Comparison of ENCODE assay signal across 8 cellular contexts in genomic region chr13:49443327-49443688, GRCh38. TPM values are rescaled to one million over a fixed set of nuclear protein-coding genes. Genes with fewer than 3 reads are reported as not detected.
DNase-seq lines count a peak whose midpoint lies in the region; ATAC-seq and TF ChIP-seq lines count a peak whose summit lies in the region.

No MANE protein-coding gene starts in this region.

- peaks cover 8% of the 10 kb centered on the region for H3K27me3 Mint-ChIP-seq in activated CD8-positive, alpha-beta T cell treated with anti-CD3 and anti-CD28 coated beads, Interleukin-2, amount 10 ng/mL, durations not matched to agents 7 days and 5 days (ENCODE audit: low read depth)
- H3K27me3 Mint-ChIP-seq in progenitor cell of endocrine pancreas, result no peaks in the 10 kb centered on the region

- peak overlapping the region; percentile 83 for H3K4me3 ChIP-seq in left ventricle myocardium inferior

- peak overlapping the region; percentile 66 for H3K27ac ChIP-seq in KOPT-K1 (ENCODE audit: low read depth, low read length, poor library complexity, severe bottlenecking)
- H3K27ac ChIP-seq in left ventricle myocardium inferior (replicated peaks), result peak overlapping the region; percentile 96

- H3K4me3 Mint-ChIP-seq in activated CD8-positive, alpha-beta T cell treated with anti-CD3 and anti-CD28 coated beads, Interleukin-2, amount 10 ng/mL, durations not matched to agents 7 days and 5 days, result peak overlapping the region; percentile 96
- H3K4me3 Mint-ChIP-seq in progenitor cell of endocrine pancreas (ENCODE audit: low read depth), result peak overlapping the region; percentile 89

- H3K27ac Mint-ChIP-seq in activated CD8-positive, alpha-beta T cell treated with anti-CD3 and anti-CD28 coated beads, Interleukin-2, amount 10 ng/mL, durations not matched to agents 7 days and 5 days, result peak overlapping the region; percentile 99
- H3K27ac Mint-ChIP-seq in progenitor cell of endocrine pancreas, result peak overlapping the region; percentile 99

- intact Hi-C loops in left ventricle myocardium inferior (cut with micrococcal nuclease), result no loop called here

- peaks cover 50% of the 10 kb centered on the region for H3K4me1 ChIP-seq in left ventricle myocardium inferior

- no peaks in the 10 kb centered on the region for H3K9me3 ChIP-seq in KOPT-K1 (ENCODE audit: insufficient read depth, low read length, poor library complexity, severe bottlenecking)
- no peaks in the 10 kb centered on the region for H3K9me3 ChIP-seq in left ventricle myocardium inferior (replicated peaks)

- no peaks in the 10 kb centered on the region for H3K27me3 ChIP-seq in left ventricle myocardium inferior (ENCODE audit: low read depth)

- no peaks in the 10 kb centered on the region for H3K9me3 Mint-ChIP-seq in activated CD8-positive, alpha-beta T cell treated with anti-CD3 and anti-CD28 coated beads, Interleukin-2, amount 10 ng/mL, durations not matched to agents 7 days and 5 days (ENCODE audit: insufficient read depth)
- H3K9me3 Mint-ChIP-seq in progenitor cell of endocrine pancreas (ENCODE audit: low read depth), result no peaks in the 10 kb centered on the region

- no peak for TF ChIP-seq CTCF in left ventricle myocardium inferior (IDR thresholded peaks at IDR 0.05; ENCODE audit: borderline replicate concordance)
- no peak for TF ChIP-seq CTCF in progenitor cell of endocrine pancreas (IDR thresholded peaks at IDR 0.05; ENCODE audit: unreplicated experiment)

- POLR2A ChIA-PET in activated CD8-positive, alpha-beta T cell treated with anti-CD3 and anti-CD28 coated beads, Interleukin-2, amount 10 ng/mL, durations not matched to agents 7 days and 5 days (lab: Charles Lee), result interaction anchor here (0.7 to 4.8 kb wide), 18 partner anchors 9 to 486 kb away, joined by 3 to 93 read pairs (median 3); partner anchors contain the start of genes CDADC1, PHF11 and RCBTB1

- H3K36me3 ChIP-seq in KOPT-K1 (ENCODE audit: insufficient read depth, low read length) (no peaks in the 10 kb centered on the region), left ventricle myocardium inferior (no peaks in the 10 kb centered on the region)

- H3K36me3 Mint-ChIP-seq in activated CD8-positive, alpha-beta T cell treated with anti-CD3 and anti-CD28 coated beads, Interleukin-2, amount 10 ng/mL, durations not matched to agents 7 days and 5 days (ENCODE audit: low read depth), result peaks cover 14% of the 10 kb centered on the region
- no peaks in the 10 kb centered on the region for H3K36me3 Mint-ChIP-seq in progenitor cell of endocrine pancreas (ENCODE audit: insufficient read depth)

- peak; percentile 5 for ATAC-seq in activated CD8-positive, alpha-beta T cell treated with anti-CD3 and anti-CD28 coated beads, Interleukin-2, amount 10 ng/mL, durations not matched to agents 7 days and 5 days
- no peak for ATAC-seq in HG03045 (IDR thresholded peaks at IDR 0.05; ENCODE audit: unreplicated experiment)
- no peak for ATAC-seq in GM21786 (IDR thresholded peaks at IDR 0.05; ENCODE audit: unreplicated experiment)

- CTCF ChIA-PET in activated CD8-positive, alpha-beta T cell treated with anti-CD3 and anti-CD28 coated beads, Interleukin-2, amount 10 ng/mL, durations not matched to agents 7 days and 5 days (lab: Charles Lee), result interaction anchor here (0.8 to 2.4 kb wide), 8 partner anchors 11 to 350 kb away, joined by 3 to 10 read pairs (median 3); partner anchors contain the start of gene KPNA3

- peak; percentile 19 for DNase-seq in Daoy (ENCODE audit: low read depth)
- DNase-seq in activated CD8-positive, alpha-beta T cell treated with anti-CD3 and anti-CD28 coated beads, Interleukin-2, amount 10 ng/mL, durations not matched to agents 7 days and 5 days, result no peak
- DNase-seq in left ventricle myocardium inferior, result no peak
- DNase-seq in progenitor cell of endocrine pancreas (ENCODE audit: low spot score, unreplicated experiment), result no peak
- DNase-seq in NCI-H82 treated with DMSO at 0.1 percent for 48 hours (lab: John Stamatoyannopoulos, UW; ENCODE audit: unreplicated experiment), result no peak

- peaks cover 46% of the 10 kb centered on the region for H3K4me1 Mint-ChIP-seq in activated CD8-positive, alpha-beta T cell treated with anti-CD3 and anti-CD28 coated beads, Interleukin-2, amount 10 ng/mL, durations not matched to agents 7 days and 5 days (ENCODE audit: low read depth)
- H3K4me1 Mint-ChIP-seq in progenitor cell of endocrine pancreas (ENCODE audit: low read depth), result peaks cover 11% of the 10 kb centered on the region

RNA-seq across cellular contexts. Expression of gene CAB39L, which starts 0.6 kb away (rescaled TPM):
- 2.2 and 5.1 TPM in 2 replicates for total RNA-seq in Daoy (2014; rRNA removed; shearing (Covaris generic))
- total RNA-seq in activated CD8-positive, alpha-beta T cell treated with anti-CD3 and anti-CD28 coated beads, Interleukin-2, amount 10 ng/mL, durations not matched to agents 7 days and 5 days, result 1 to 10 TPM; 2.3 to 2.6 TPM
- total RNA-seq in left ventricle myocardium inferior (23.4 TPM), progenitor cell of endocrine pancreas (8.8 and 10.5 TPM in 2 replicates)

RNA-seq across cellular contexts. Expression of gene SETDB2, which starts 0.8 kb away (rescaled TPM):
- 3.0 and 5.8 TPM in 2 replicates for total RNA-seq in Daoy (2014; rRNA removed; shearing (Covaris generic))
- 10 to 100 TPM; 13.5 to 15.1 TPM for total RNA-seq in activated CD8-positive, alpha-beta T cell treated with anti-CD3 and anti-CD28 coated beads, Interleukin-2, amount 10 ng/mL, durations not matched to agents 7 days and 5 days
- 17.8 TPM for total RNA-seq in left ventricle myocardium inferior
- total RNA-seq in progenitor cell of endocrine pancreas, result 11.5 and 12.1 TPM in 2 replicates

RNA-seq across cellular contexts. Expression of gene PHF11, which starts 52.4 kb away (rescaled TPM):
- total RNA-seq in Daoy (2014; rRNA removed; shearing (Covaris generic)), result 1.4 and 4.6 TPM in 2 replicates
- total RNA-seq in activated CD8-positive, alpha-beta T cell treated with anti-CD3 and anti-CD28 coated beads, Interleukin-2, amount 10 ng/mL, durations not matched to agents 7 days and 5 days, result 10 to 100 TPM; 93.4 to 94.8 TPM
- total RNA-seq in left ventricle myocardium inferior (15.1 TPM), progenitor cell of endocrine pancreas (34.3 and 35.2 TPM in 2 replicates)
